Comparison of ENCODE assay signal across 12 cellular contexts in genomic region chr17:57894848-57895247, GRCh38. TPM values are rescaled to one million over a fixed set of nuclear protein-coding genes. Genes with fewer than 3 reads are reported as not detected.
A peak's percentile ranks its signal among the peaks of the same experiment; 100 is the strongest.
DNase-seq lines count a peak whose midpoint lies in the region; ATAC-seq, FAIRE-seq and TF ChIP-seq lines count a peak whose summit lies in the region.
"Had no signal": no experiment of that assay in that cellular context is flagged by ENCODE, and none has a peak within 500 bp of the region (broad histone marks: within the 10 kb centered on the region; RNA-seq: fewer than 3 reads in every experiment).

No MANE protein-coding gene starts in this region.

- peaks cover 0 to 13% of the 10 kb centered on the region in 2 experiments; a peak in 2 of 5 replicates for H3K4me1 ChIP-seq in K562 (replicated peaks in 1 of 2; ENCODE audit: control insufficient read depth in 2 of 2, insufficient read depth in 2 of 2, low read length in 2 of 2)
- peaks cover 90% of the 10 kb centered on the region for H3K4me1 ChIP-seq in muscle layer of colon (ENCODE audit: insufficient read depth, low read length)
- peaks cover 75 to 83% of the 10 kb centered on the region in 2 donors for H3K4me1 ChIP-seq in thyroid gland
- peaks cover 17 to 93% (median 56%) of the 10 kb centered on the region in 6 donors for H3K4me1 ChIP-seq in spleen

- H3K36me3 ChIP-seq in K562 (ENCODE audit: control insufficient read depth, insufficient read depth, low read length) (no peaks in the 10 kb centered on the region), muscle layer of colon (ENCODE audit: insufficient read depth, low read length) (no peaks in the 10 kb centered on the region), thyroid gland (no peaks in the 10 kb centered on the region), spleen (no peaks in the 10 kb centered on the region)

- H3K27me3 ChIP-seq in K562 (ENCODE audit: control insufficient read depth in 2 of 2, insufficient read depth in 2 of 2, low read length in 2 of 2) = peaks cover 0 to 41% of the 10 kb centered on the region in 2 experiments; a peak in 4 of 5 replicates
- H3K27me3 ChIP-seq in muscle layer of colon (ENCODE audit: control insufficient read depth in 1 of 2, insufficient read depth in 2 of 2, low read length in 2 of 2) = no peaks in the 10 kb centered on the region
- no peaks in the 10 kb centered on the region for H3K27me3 ChIP-seq in thyroid gland
- H3K27me3 ChIP-seq in spleen (replicated peaks in 1 of 7) = peaks cover 0 to 8% (median 0%) of the 10 kb centered on the region in 7 donors

- no peak for TF ChIP-seq EP300 in K562 (IDR thresholded peaks at IDR 0.05; ENCODE audit: low read length)

- in situ Hi-C loops in K562 (cut with MboI) = no loop called here

- peak; percentile 37 for FAIRE-seq in K562 (lab: Jason Lieb, UNC)

- CTCF ChIA-PET in K562 (lab: Yijun Ruan, JAX; ENCODE audit: low intra/inter-chr PET ratio) = no interaction called here

- no peak for ATAC-seq in K562
- ATAC-seq in GM18517 (IDR thresholded peaks at IDR 0.05; ENCODE audit: unreplicated experiment) = no peak
- ATAC-seq in GM19351 (IDR thresholded peaks at IDR 0.05; ENCODE audit: unreplicated experiment) = no peak

- H3K4me3 ChIP-seq in K562 (no peak overlapping the region), muscle layer of colon (ENCODE audit: low read depth in 1 of 2, low read length in 2 of 2) (no peak overlapping the region), thyroid gland (replicated peaks in 1 of 3) (no peak overlapping the region), spleen (no peak overlapping the region)
- H3K4me3 ChIP-seq: SK-N-MC had no signal

- no peak overlapping the region for H3K27ac ChIP-seq in K562 (ENCODE audit: extremely low read depth, low read depth, low read length)
- peak overlapping the region; percentile 67 for H3K27ac ChIP-seq in muscle layer of colon (ENCODE audit: low read depth, low read length)
- H3K27ac ChIP-seq in thyroid gland = peak overlapping the region; percentile 90 to 99 (median 93)
- peak overlapping the region in 2 of 8 donors; percentile 87 to 92 for H3K27ac ChIP-seq in spleen
- H3K27ac ChIP-seq: SK-N-MC had no signal

- H3K9ac ChIP-seq in K562 (ENCODE audit: insufficient read depth in 1 of 2, low read depth in 2 of 2, low read length in 2 of 2) (no peak overlapping the region), muscle layer of colon (ENCODE audit: low read length) (peak overlapping the region; percentile 65)

- H2AFZ ChIP-seq in K562 (ENCODE audit: low read depth, low read length) = no peak overlapping the region

- no peaks in the 10 kb centered on the region for H3K9me3 Mint-ChIP-seq in HFFc6
- H3K9me3 Mint-ChIP-seq: activated naive CD8-positive, alpha-beta T cell treated with anti-CD3 and anti-CD28 coated beads for 36 hours; CD8-positive, alpha-beta memory T cell had no signal

- no peak for DNase-seq in HFFc6
- no peak for DNase-seq in K562 (ENCODE audit: extremely low read depth in 1 of 4, low spot score in 3 of 4)
- DNase-seq in thyroid gland = no peak
- no peak for DNase-seq in spleen
- DNase-seq in SHP77 treated with DMSO at 0.1 percent for 48 hours (lab: John Stamatoyannopoulos, UW) = no peak
- DNase-seq: activated naive CD8-positive, alpha-beta T cell treated with anti-CD3 and anti-CD28 coated beads for 36 hours; CD8-positive, alpha-beta memory T cell; stimulated activated CD4-positive, alpha-beta T cell treated with anti-CD3 and anti-CD28 coated beads, Interleukin-1b, Interleukin-23, amount 100 ng/mL, for 48 hours had no signal

- no peaks in the 10 kb centered on the region; the same call in none of the 2 replicates for H4K20me1 ChIP-seq in K562 (replicated peaks; ENCODE audit: control insufficient read depth, insufficient read depth, low read length)

- H3K9me3 ChIP-seq in K562 (replicated peaks; ENCODE audit: control insufficient read depth, insufficient read depth, low read depth, low read length) = no peaks in the 10 kb centered on the region
- no peaks in the 10 kb centered on the region for H3K9me3 ChIP-seq in muscle layer of colon (ENCODE audit: low read length)
- H3K9me3 ChIP-seq in thyroid gland = no peaks in the 10 kb centered on the region
- H3K9me3 ChIP-seq in spleen = no peaks in the 10 kb centered on the region

- BruUV-seq in K562 (replicated peaks; lab: Mats Ljungman, UMichigan) = no TSS peak

- H3K27me3 Mint-ChIP-seq in HFFc6 (ENCODE audit: insufficient read depth) = peaks cover 6% of the 10 kb centered on the region
- H3K27me3 Mint-ChIP-seq: activated naive CD8-positive, alpha-beta T cell treated with anti-CD3 and anti-CD28 coated beads for 36 hours had no signal

- no peak for TF ChIP-seq POLR2A in K562 (conservative IDR thresholded peaks at IDR 0.05)
- TF ChIP-seq POLR2A in thyroid gland (IDR thresholded peaks at IDR 0.05) = no peak
- TF ChIP-seq POLR2A in spleen (IDR thresholded peaks at IDR 0.05) = no peak

- 17% methylated on average over 1 of the region's 1 CpG for WGBS in K562 (ENCODE audit: insufficient coverage, low coverage, missing lambda C conversion rate)
- WGBS in thyroid gland, 2 donors = 89 to 93% methylated on average over 1 of the region's 1 CpG
- 81 to 100% (median 91%) methylated on average over 1 of the region's 1 CpG for WGBS in spleen, 5 donors

- peak overlapping the region; percentile 99 for H3K27ac Mint-ChIP-seq in HFFc6
- H3K27ac Mint-ChIP-seq: activated naive CD8-positive, alpha-beta T cell treated with anti-CD3 and anti-CD28 coated beads for 36 hours; CD8-positive, alpha-beta memory T cell had no signal

- no peaks in the 10 kb centered on the region for H3K79me2 ChIP-seq in K562 (ENCODE audit: control insufficient read depth, insufficient read depth, low read length)

- POLR2A ChIA-PET in K562 (lab: Yijun Ruan, JAX) = interaction anchor here (1.1 kb wide), 1 partner anchor 8 kb away, joined by 6 read pairs; no protein-coding TSS in a partner anchor

- peaks cover 70% of the 10 kb centered on the region for H3K4me1 Mint-ChIP-seq in HFFc6 (ENCODE audit: low read depth)

- no peak overlapping the region for H3K4me3 Mint-ChIP-seq in HFFc6
- H3K4me3 Mint-ChIP-seq: activated naive CD8-positive, alpha-beta T cell treated with anti-CD3 and anti-CD28 coated beads for 36 hours; CD8-positive, alpha-beta memory T cell had no signal

- TF ChIP-seq CTCF in HFFc6 (IDR thresholded peaks at IDR 0.05) = no peak
- TF ChIP-seq CTCF in K562 (IDR thresholded peaks at IDR 0.05 in 2 of 3, conservative IDR thresholded peaks at IDR 0.05 in 1 of 3; ENCODE audit: insufficient read depth in 2 of 3, low read depth in 1 of 3, low read length in 3 of 3) = no peak
- TF ChIP-seq CTCF in thyroid gland (IDR thresholded peaks at IDR 0.05) = no peak
- no peak for TF ChIP-seq CTCF in spleen (IDR thresholded peaks at IDR 0.05 in 8 of 11, conservative IDR thresholded peaks at IDR 0.05 in 3 of 11)

- peaks cover 6% of the 10 kb centered on the region; the same call in 1 of the 2 replicates for H3K36me3 Mint-ChIP-seq in HFFc6 (ENCODE audit: low read depth)
- H3K36me3 Mint-ChIP-seq: activated naive CD8-positive, alpha-beta T cell treated with anti-CD3 and anti-CD28 coated beads for 36 hours; CD8-positive, alpha-beta memory T cell had no signal

- intact Hi-C loops in K562 (cut with micrococcal nuclease) = loop anchor here (10.0 kb wide), 1 partner anchor 220 kb away; no protein-coding TSS in a partner anchor
- intact Hi-C loops in thyroid gland (cut with DNase I) = loop anchor here (5.0 kb wide), 2 partner anchors 57 to 97 kb away; no protein-coding TSS in a partner anchor
- intact Hi-C loops in spleen (cut with DNase I; ENCODE audit: low total_unique reads) = loop anchor here (5.0 to 10.0 kb wide), 2 partner anchors 102 to 220 kb away; no protein-coding TSS in a partner anchor

- peaks cover under 1% of the 10 kb centered on the region for H3K9me1 ChIP-seq in K562 (ENCODE audit: control insufficient read depth, insufficient read depth, low read length)

- no peak overlapping the region for H3K4me2 ChIP-seq in K562 (ENCODE audit: insufficient read depth, low read length)

- TF ChIP-seq RAD21 in K562 (CRISPR knock-in tag; conservative IDR thresholded peaks at IDR 0.05 in 1 of 2, IDR thresholded peaks at IDR 0.05 in 1 of 2) = no peak

TF ChIP-seq in K562, 482 proteins besides CTCF, POLR2A, EP300 and RAD21 (continues in another document):
- TF ChIP-seq GATA2 (CRISPR knock-in tag; IDR thresholded peaks at IDR 0.05) (no peak), ZBED1 (IDR thresholded peaks at IDR 0.05) (no peak), TRIM28 (IDR thresholded peaks at IDR 0.05) (no peak), POLR2AphosphoS5 (IDR thresholded peaks at IDR 0.05; ENCODE audit: control insufficient read depth, insufficient read depth, low read depth, low read length) (no peak), NFE2 (IDR thresholded peaks at IDR 0.05; ENCODE audit: low read depth) (no peak), ERF (CRISPR knock-in tag; IDR thresholded peaks at IDR 0.05) (no peak), SAFB2 (IDR thresholded peaks at IDR 0.05; ENCODE audit: borderline replicate concordance, low read depth, low read length, severe bottlenecking) (no peak), LCOR (CRISPR knock-in tag; IDR thresholded peaks at IDR 0.05) (no peak), NFIC (IDR thresholded peaks at IDR 0.05) (no peak), BMI1 (IDR thresholded peaks at IDR 0.05; ENCODE audit: low read length) (no peak)

RNA-seq across cellular contexts. Expression of gene MRPS23, which starts 45.0 kb away (rescaled TPM):
- total RNA-seq in HFFc6 (2021; fragmentation: NEBNext Ultra II Directional; extraction: Animal tissue kit (Norgen Biotek cat#: 25700)) = 10 to 100 TPM; 47.0 to 62.5 (median 56.4) TPM
- total RNA-seq in K562 (2011; cell fraction: chromatin; rRNA removed; ENCODE audit: low replicate concordance) = 21.2 and 27.1 TPM in 2 replicates
- 25.8 and 32.0 TPM in 2 replicates for total RNA-seq in K562 (2011; cell fraction: nucleolus; rRNA removed)
- total RNA-seq in K562 (2011; cell fraction: nucleoplasm; rRNA removed) = 25.9 and 39.0 TPM in 2 replicates
- 59.1 and 83.0 TPM in 2 replicates for total RNA-seq in K562 (2014; rRNA removed)
- total RNA-seq in K562 (2014; rRNA removed; fragmentation: Illumina TruSeq; extraction: Trizol) = 109 and 125 TPM in 2 replicates
- total RNA-seq in K562 (2015; rRNA removed; fragmentation: Illumina TruSeq; extraction: Trizol) = 98.8 and 100.0 TPM in 2 replicates
- 91.4 and 96.4 TPM in 2 replicates for total RNA-seq in K562 (2021)
- polyA plus RNA-seq in K562 (2011; rRNA removed) = 63.6 and 79.0 TPM in 2 replicates
- 45.9 and 48.1 TPM in 2 replicates for polyA plus RNA-seq in K562 (2011; cell fraction: cytosol; rRNA removed)
- polyA plus RNA-seq in K562 (2011; cell fraction: nucleus; rRNA removed) = 25.2 and 27.4 TPM in 2 replicates
- polyA plus RNA-seq in K562 (2012) = 77.9 and 112 TPM in 2 replicates
- 92.9 and 114 TPM in 2 replicates for polyA plus RNA-seq in K562 (2014; fragmentation: Illumina TruSeq; extraction: Trizol)
- 100 to 1,000 TPM; 233 to 298 TPM for polyA plus RNA-seq in K562 (2014; fragmentation: Nextera tagmentation; extraction: Ambion mirVana)
- 105 and 127 TPM in 2 replicates for polyA plus RNA-seq in K562 (2014; rRNA removed)
- 31.4 and 34.5 TPM in 2 replicates for polyA minus RNA-seq in K562 (2011; rRNA and poly(A)+ RNA removed)
- polyA minus RNA-seq in K562 (2011; cell fraction: cytosol; rRNA and poly(A)+ RNA removed) = 10.7 and 18.7 TPM in 2 replicates
- polyA minus RNA-seq in K562 (2011; cell fraction: nucleus; rRNA and poly(A)+ RNA removed) = 17.2 and 32.8 TPM in 2 replicates
- total RNA-seq in thyroid gland = 10 to 100 TPM; 23.6 to 44.3 (median 34.8) TPM
- total RNA-seq in spleen = 10 to 100 TPM in 6 of 7 donors, 1 to 10 TPM in 1; 7.3 to 26.4 (median 22.4) TPM
- 10 to 100 TPM; 13.9 to 29.2 (median 28.6) TPM for polyA plus RNA-seq in spleen
